In genomic region chr5:10474521-10475075, GRCh38 we compare ENCODE assay signal across 25 cellular contexts. TPM values are rescaled to one million over a fixed set of nuclear protein-coding genes. Genes with fewer than 3 reads are reported as not detected.
DNase-seq lines count a peak whose midpoint lies in the region; ATAC-seq lines count a peak whose summit lies in the region.
"Had no signal": no experiment of that assay in that cellular context is flagged by ENCODE, and none has a peak within 500 bp of the region (broad histone marks: within the 10 kb centered on the region; RNA-seq: fewer than 3 reads in every experiment).

No MANE protein-coding gene starts in this region.

- no peaks in the 10 kb centered on the region for H3K9me3 Mint-ChIP-seq in activated T-helper 1 cell treated with anti-CD3 and anti-CD28 coated beads, Interleukin-12 subunit alpha, Interleukin-12 subunit beta, Interleukin-2, Interleukin-4 antibody, amounts not matched to agents 30 ng/mL and 10 ng/mL and 1 ng/mL, durations not matched to agents 14 hours and 24 hours and 36 hours
- peaks cover 0 to 7% (median 3%) of the 10 kb centered on the region in 5 donors for H3K9me3 Mint-ChIP-seq in CD8-positive, alpha-beta memory T cell

- intact Hi-C loops in left cardiac atrium (cut with DNase I) = no loop called here
- intact Hi-C loops in activated T-helper 1 cell treated with anti-CD3 and anti-CD28 coated beads, Interleukin-12 subunit alpha, Interleukin-12 subunit beta, Interleukin-2, Interleukin-4 antibody, amounts not matched to agents 30 ng/mL and 10 ng/mL and 1 ng/mL, durations not matched to agents 14 hours and 24 hours and 36 hours (cut with micrococcal nuclease) = no loop called here

- ATAC-seq in left cardiac atrium = no peak
- ATAC-seq: lower lobe of right lung; psoas muscle; stimulated activated naive B cell treated with anti-CD40 and anti-IgM and Interleukin-4, amounts not matched to agents 10 μg/mL and 1 μg/mL and 100 μg/mL, for 72 hours had no signal

- no peak overlapping the region for H3K4me3 Mint-ChIP-seq in activated T-helper 1 cell treated with anti-CD3 and anti-CD28 coated beads, Interleukin-12 subunit alpha, Interleukin-12 subunit beta, Interleukin-2, Interleukin-4 antibody, amounts not matched to agents 30 ng/mL and 10 ng/mL and 1 ng/mL, durations not matched to agents 14 hours and 24 hours and 36 hours
- no peak overlapping the region for H3K4me3 Mint-ChIP-seq in CD8-positive, alpha-beta memory T cell
- H3K4me3 Mint-ChIP-seq: activated naive CD4-positive, alpha-beta T cell treated with anti-CD3 and anti-CD28 coated beads, Interleukin-2, amount 50 U/mL, for 24 hours; central memory CD8-positive, alpha-beta T cell; H9; stimulated activated naive B cell treated with anti-CD40 and anti-IgM and Interleukin-4, amounts not matched to agents 10 μg/mL and 1 μg/mL and 100 μg/mL, for 72 hours had no signal

- H3K27ac ChIP-seq in CD8-positive, alpha-beta memory T cell (ENCODE audit: low read depth, low read length) = no peak overlapping the region
- H3K27ac ChIP-seq: dorsolateral prefrontal cortex, KMS-11, lower lobe of right lung, psoas muscle, thoracic aorta had no signal

- no peaks in the 10 kb centered on the region for H3K4me1 Mint-ChIP-seq in activated T-helper 1 cell treated with anti-CD3 and anti-CD28 coated beads, Interleukin-12 subunit alpha, Interleukin-12 subunit beta, Interleukin-2, Interleukin-4 antibody, amounts not matched to agents 30 ng/mL and 10 ng/mL and 1 ng/mL, durations not matched to agents 14 hours and 24 hours and 36 hours (ENCODE audit: low read depth)
- no peaks in the 10 kb centered on the region for H3K4me1 Mint-ChIP-seq in CD8-positive, alpha-beta memory T cell
- H3K4me1 Mint-ChIP-seq: activated naive CD4-positive, alpha-beta T cell treated with anti-CD3 and anti-CD28 coated beads, Interleukin-2, amount 50 U/mL, for 24 hours; central memory CD8-positive, alpha-beta T cell; stimulated activated naive B cell treated with anti-CD40 and anti-IgM and Interleukin-4, amounts not matched to agents 10 μg/mL and 1 μg/mL and 100 μg/mL, for 72 hours had no signal

- no peaks in the 10 kb centered on the region for H3K36me3 ChIP-seq in MG63
- no peaks in the 10 kb centered on the region for H3K36me3 ChIP-seq in CD8-positive, alpha-beta memory T cell (ENCODE audit: insufficient read depth, low read length)
- H3K36me3 ChIP-seq: lower lobe of right lung, thoracic aorta had no signal

- CTCF ChIA-PET in CD8-positive, alpha-beta memory T cell (lab: Charles Lee) = no interaction called here

- DNase-seq in DMS 273 treated with DMSO at 0.1 percent for 48 hours (lab: John Stamatoyannopoulos, UW) (peak; percentile 54), MG63 (peak; percentile 71), fibroblast of gingiva (ENCODE audit: low read depth) (peak; percentile 67), smooth muscle cell of the brain vasculature (ENCODE audit: low read depth, low spot score) (peak; percentile 51), left cardiac atrium (no peak), SKM-1 treated with dmso at 0.1 percent for 144 hours (lab: John Stamatoyannopoulos, UW; ENCODE audit: unreplicated experiment) (no peak)
- DNase-seq in activated T-helper 1 cell treated with anti-CD3 and anti-CD28 coated beads, Interleukin-12 subunit alpha, Interleukin-12 subunit beta, Interleukin-2, Interleukin-4 antibody, amounts not matched to agents 30 ng/mL and 10 ng/mL and 1 ng/mL, durations not matched to agents 14 hours and 24 hours and 36 hours (ENCODE audit: low spot score) = no peak
- DNase-seq in CD8-positive, alpha-beta memory T cell = no peak
- DNase-seq: activated CD4-positive, alpha-beta T cell treated with anti-CD3 and anti-CD28 coated beads for 1 hour; activated T-cell treated with anti-CD3 and anti-CD28 coated beads, Interleukin-2, amount 50 U/mL, for 48 hours; aorta; COR-L47; dorsolateral prefrontal cortex; H9; lower lobe of right lung; MV-4-11; NCI-H2227 treated with DMSO at 0.1 percent for 48 hours; NCI-H748 treated with DMSO at 0.1 percent for 48 hours; psoas muscle; stimulated activated naive B cell treated with anti-CD40 and anti-IgM and Interleukin-4, amounts not matched to agents 10 μg/mL and 1 μg/mL and 100 μg/mL, for 72 hours had no signal

- peaks cover 9% of the 10 kb centered on the region for H3K27me3 Mint-ChIP-seq in activated T-helper 1 cell treated with anti-CD3 and anti-CD28 coated beads, Interleukin-12 subunit alpha, Interleukin-12 subunit beta, Interleukin-2, Interleukin-4 antibody, amounts not matched to agents 30 ng/mL and 10 ng/mL and 1 ng/mL, durations not matched to agents 14 hours and 24 hours and 36 hours (ENCODE audit: insufficient read depth)
- peaks cover 3 to 12% of the 10 kb centered on the region in 2 donors for H3K27me3 Mint-ChIP-seq in CD8-positive, alpha-beta memory T cell

- no peaks in the 10 kb centered on the region for H3K27me3 ChIP-seq in MG63
- no peaks in the 10 kb centered on the region for H3K27me3 ChIP-seq in CD8-positive, alpha-beta memory T cell (ENCODE audit: insufficient read depth, low read length, poor library complexity, severe bottlenecking)
- H3K27me3 ChIP-seq: dorsolateral prefrontal cortex had no signal

- no peak overlapping the region for H3K4me3 ChIP-seq in MG63
- no peak overlapping the region for H3K4me3 ChIP-seq in CD8-positive, alpha-beta memory T cell (ENCODE audit: low read length)
- H3K4me3 ChIP-seq: dorsolateral prefrontal cortex, lower lobe of right lung, psoas muscle, thoracic aorta had no signal

- H3K36me3 Mint-ChIP-seq in activated T-helper 1 cell treated with anti-CD3 and anti-CD28 coated beads, Interleukin-12 subunit alpha, Interleukin-12 subunit beta, Interleukin-2, Interleukin-4 antibody, amounts not matched to agents 30 ng/mL and 10 ng/mL and 1 ng/mL, durations not matched to agents 14 hours and 24 hours and 36 hours (ENCODE audit: low read depth) = no peaks in the 10 kb centered on the region
- H3K36me3 Mint-ChIP-seq in CD8-positive, alpha-beta memory T cell = peaks cover 0 to 23% (median 2%) of the 10 kb centered on the region in 3 donors

- no peak overlapping the region for H3K27ac Mint-ChIP-seq in activated T-helper 1 cell treated with anti-CD3 and anti-CD28 coated beads, Interleukin-12 subunit alpha, Interleukin-12 subunit beta, Interleukin-2, Interleukin-4 antibody, amounts not matched to agents 30 ng/mL and 10 ng/mL and 1 ng/mL, durations not matched to agents 14 hours and 24 hours and 36 hours
- no peak overlapping the region for H3K27ac Mint-ChIP-seq in CD8-positive, alpha-beta memory T cell
- H3K27ac Mint-ChIP-seq: activated naive CD4-positive, alpha-beta T cell treated with anti-CD3 and anti-CD28 coated beads, Interleukin-2, amount 50 U/mL, for 24 hours; H9; stimulated activated naive B cell treated with anti-CD40 and anti-IgM and Interleukin-4, amounts not matched to agents 10 μg/mL and 1 μg/mL and 100 μg/mL, for 72 hours had no signal

- H3K4me1 ChIP-seq in CD8-positive, alpha-beta memory T cell (ENCODE audit: insufficient read depth, low read length) = no peaks in the 10 kb centered on the region
- H3K4me1 ChIP-seq: lower lobe of right lung, psoas muscle had no signal

- H3K9me3 ChIP-seq in MG63 = peaks cover 20% of the 10 kb centered on the region
- H3K9me3 ChIP-seq in CD8-positive, alpha-beta memory T cell (ENCODE audit: low read length) = no peaks in the 10 kb centered on the region
- H3K9me3 ChIP-seq: lower lobe of right lung, psoas muscle, thoracic aorta had no signal

- POLR2A ChIA-PET in CD8-positive, alpha-beta memory T cell (lab: Charles Lee) = no interaction called here

RNA-seq across cellular contexts. Expression of gene ROPN1L, which starts 32.9 kb away (rescaled TPM):
- total RNA-seq in MG63 (2014; rRNA removed; shearing (Covaris generic); ENCODE audit: low replicate concordance) = 3.0 and 5.4 TPM in 2 replicates
- 1 to 10 TPM in 1 of 2 donors, under 1 TPM in 1; 0.31 to 1.0 TPM for total RNA-seq in left cardiac atrium
- total RNA-seq in activated T-helper 1 cell treated with anti-CD3 and anti-CD28 coated beads, Interleukin-12 subunit alpha, Interleukin-12 subunit beta, Interleukin-2, Interleukin-4 antibody, amounts not matched to agents 30 ng/mL and 10 ng/mL and 1 ng/mL, durations not matched to agents 14 hours and 24 hours and 36 hours = 0.16 and 0.20 TPM in 2 replicates
- under 1 TPM in 1 of 2 experiments, not detected in 1; 0.22 TPM for total RNA-seq in CD8-positive, alpha-beta memory T cell
- polyA plus RNA-seq in CD8-positive, alpha-beta memory T cell = 2.9 TPM
- total RNA-seq: skeletal muscle tissue, thoracic aorta had no signal

Comparison
In these comparisons a context has a peak if more than half of its experiments do, and no peak if none do; other contexts are left out.
1. DNase-seq: peak in DMS 273 treated with DMSO at 0.1 percent for 48 hours (single experiment), MG63 (single experiment), fibroblast of gingiva (single experiment) and smooth muscle cell of the brain vasculature (single experiment); none in left cardiac atrium (single experiment), SKM-1 treated with dmso at 0.1 percent for 144 hours (single experiment), activated T-helper 1 cell treated with anti-CD3 and anti-CD28 coated beads, Interleukin-12 subunit alpha, Interleukin-12 subunit beta, Interleukin-2, Interleukin-4 antibody, amounts not matched to agents 30 ng/mL and 10 ng/mL and 1 ng/mL, durations not matched to agents 14 hours and 24 hours and 36 hours (single experiment) and CD8-positive, alpha-beta memory T cell (0 of 5).